8 cellular contexts compared by ENCODE assay signal in the genomic region with DNA sequence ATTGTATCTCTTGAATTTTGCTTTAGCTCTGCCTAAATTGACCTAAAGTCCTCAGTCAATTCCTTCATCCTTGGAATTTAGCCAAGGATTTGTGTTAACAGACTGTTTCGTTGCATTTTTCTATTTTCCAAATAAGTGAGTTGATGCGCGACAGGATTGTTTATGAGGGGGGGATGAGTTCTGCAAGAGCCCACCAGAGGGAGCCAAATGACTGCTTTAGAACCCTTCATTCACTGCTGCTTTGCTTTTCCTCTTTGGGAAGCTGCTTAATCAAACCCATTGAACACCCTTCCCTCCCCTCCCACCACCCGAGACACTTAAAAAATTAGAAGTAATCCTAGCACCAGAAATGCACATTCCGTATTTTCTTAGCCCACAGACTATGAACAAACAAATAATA. TPM values are rescaled to one million over a fixed set of nuclear protein-coding genes. Genes with fewer than 3 reads are reported as not detected.
DNase-seq lines count a peak whose midpoint lies in the region; ATAC-seq and TF ChIP-seq lines count a peak whose summit lies in the region.

No MANE protein-coding gene starts in this region.

- no peaks in the 10 kb centered on the region for H3K36me3 ChIP-seq in mammary epithelial cell (ENCODE audit: insufficient read depth, low read length)

- WGBS in mammary epithelial cell (ENCODE audit: low coverage, missing lambda C conversion rate), result 3% methylated on average over 5 of the region's 5 CpGs

- TF ChIP-seq CTCF in mammary epithelial cell (conservative IDR thresholded peaks at IDR 0.05 in 1 of 2, IDR thresholded peaks at IDR 0.05 in 1 of 2; ENCODE audit: extremely low read depth in 1 of 2, insufficient read depth in 1 of 2, low read depth in 1 of 2, low read length in 2 of 2), result peak; percentile 83 to 89

- CTCF ChIA-PET in mammary epithelial cell (lab: Charles Lee; ENCODE audit: low non-redundant PET), result interaction anchor here (0.6 kb wide), 3 partner anchors 59 to 1035 kb away, joined by 3 to 6 read pairs (median 3); no protein-coding TSS in a partner anchor

- DNase-seq in EL (peak; percentile 56), Kasumi-1 (lab: John Stamatoyannopoulos, UW) (peak; percentile 82 to 92), SHP77 (lab: John Stamatoyannopoulos, UW) (peak; percentile 42 to 70), mammary epithelial cell (peak; percentile 31), inferior parietal cortex (ENCODE audit: extremely low spot score) (peak; percentile 87)
- peak; percentile 31 for DNase-seq in stimulated activated CD4-positive, alpha-beta T cell treated with anti-CD3 and anti-CD28 coated beads, Interleukin-1b, Interleukin-23, amount 100 ng/mL, for 48 hours

- ATAC-seq in GM21528 (IDR thresholded peaks at IDR 0.05; ENCODE audit: low FRiP score, unreplicated experiment), result peak; percentile 71
- ATAC-seq in HG02840 (IDR thresholded peaks at IDR 0.05; ENCODE audit: low FRiP score, unreplicated experiment), result no peak

- H2AFZ ChIP-seq in mammary epithelial cell (ENCODE audit: low read depth, low read length), result no peak overlapping the region

- H3K9ac ChIP-seq in mammary epithelial cell (ENCODE audit: insufficient read depth, low read length), result no peak overlapping the region

- H4K20me1 ChIP-seq in mammary epithelial cell (ENCODE audit: insufficient read depth, low read length), result no peaks in the 10 kb centered on the region

- dilution Hi-C loops in mammary epithelial cell (cut with HindIII; ENCODE audit: low sequenced_read_pairs), result loop anchor here (10.0 kb wide), 1 partner anchor 536 kb away; no protein-coding TSS in a partner anchor

- BruUV-seq in mammary epithelial cell (replicated peaks; lab: Mats Ljungman, UMichigan), result no TSS peak

- H3K4me1 ChIP-seq in mammary epithelial cell (ENCODE audit: insufficient read depth, low read length), result no peaks in the 10 kb centered on the region

- no peaks in the 10 kb centered on the region for H3K79me2 ChIP-seq in mammary epithelial cell (ENCODE audit: insufficient read depth, low read length)

- no peaks in the 10 kb centered on the region for H3K27me3 ChIP-seq in mammary epithelial cell (ENCODE audit: insufficient read depth, low read length)

- H3K4me2 ChIP-seq in mammary epithelial cell (ENCODE audit: insufficient read depth, low read depth, low read length), result peak overlapping the region; percentile 28

- H3K9me3 ChIP-seq in mammary epithelial cell (replicated peaks; ENCODE audit: insufficient read depth, low read length), result no peaks in the 10 kb centered on the region

- intact Hi-C loops in mammary epithelial cell (cut with micrococcal nuclease), result loop anchor here (2.0 to 5.0 kb wide), 5 partner anchors 372 to 1399 kb away; no protein-coding TSS in a partner anchor

- H3K27ac ChIP-seq in mammary epithelial cell (ENCODE audit: insufficient read depth, low read depth, low read length), result no peak overlapping the region

- in situ Hi-C loops in mammary epithelial cell (cut with MboI; ENCODE audit: low sequenced_read_pairs in 2 of 2), result loop anchor here in 1 of 2 donors (5.0 to 25.0 kb wide), 3 partner anchors 139 to 1404 kb away; no protein-coding TSS in a partner anchor

- peak overlapping the region in 1 of 3 experiments; percentile 13 for H3K4me3 ChIP-seq in mammary epithelial cell (replicated peaks in 1 of 3; ENCODE audit: insufficient read depth in 1 of 3, low read depth in 2 of 3, low read length in 3 of 3)

RNA-seq across cellular contexts. Expression of a gene that starts 33.7 kb away (rescaled TPM):
- total RNA-seq in mammary epithelial cell, result not detected
- not detected for polyA plus RNA-seq in mammary epithelial cell
- not detected for polyA minus RNA-seq in mammary epithelial cell

Comparison
In these comparisons a context has a peak if more than half of its experiments do, and no peak if none do; other contexts are left out.
1. DNase-seq: peak in every context shown above with its lines; median percentile 87 in Kasumi-1; 87 in inferior parietal cortex; 56 in EL; 56 in SHP77; 31 in mammary epithelial cell; 31 in stimulated activated CD4-positive, alpha-beta T cell treated with anti-CD3 and anti-CD28 coated beads, Interleukin-1b, Interleukin-23, amount 100 ng/mL, for 48 hours.